Comparison of ENCODE assay signal across 1 cellular context in the genomic region with DNA sequence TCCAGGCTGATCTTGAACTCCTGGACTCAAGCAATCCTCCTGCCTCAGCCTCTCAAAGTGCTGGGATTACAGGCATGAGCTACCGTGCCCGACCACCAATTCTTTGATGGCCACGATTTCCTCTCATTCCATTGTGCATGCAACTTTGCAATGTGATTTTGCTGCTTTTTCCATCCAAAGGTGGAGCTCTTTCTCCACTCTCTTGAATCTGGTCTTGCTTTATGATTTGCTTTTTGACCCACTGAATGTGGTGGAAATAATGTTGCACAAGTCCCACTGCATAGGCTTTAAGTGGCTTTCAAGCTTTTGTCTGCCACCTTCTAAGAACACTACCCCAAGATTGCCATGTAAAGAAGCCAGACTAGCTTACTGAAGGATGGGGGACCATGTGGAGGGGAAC.
TF ChIP-seq lines count a peak whose summit lies in the region.

No MANE protein-coding gene starts in this region.

TF ChIP-seq in GM23338, 12 proteins besides CTCF, POLR2A, EP300 and RAD21:
- TF ChIP-seq, protein P1, sequence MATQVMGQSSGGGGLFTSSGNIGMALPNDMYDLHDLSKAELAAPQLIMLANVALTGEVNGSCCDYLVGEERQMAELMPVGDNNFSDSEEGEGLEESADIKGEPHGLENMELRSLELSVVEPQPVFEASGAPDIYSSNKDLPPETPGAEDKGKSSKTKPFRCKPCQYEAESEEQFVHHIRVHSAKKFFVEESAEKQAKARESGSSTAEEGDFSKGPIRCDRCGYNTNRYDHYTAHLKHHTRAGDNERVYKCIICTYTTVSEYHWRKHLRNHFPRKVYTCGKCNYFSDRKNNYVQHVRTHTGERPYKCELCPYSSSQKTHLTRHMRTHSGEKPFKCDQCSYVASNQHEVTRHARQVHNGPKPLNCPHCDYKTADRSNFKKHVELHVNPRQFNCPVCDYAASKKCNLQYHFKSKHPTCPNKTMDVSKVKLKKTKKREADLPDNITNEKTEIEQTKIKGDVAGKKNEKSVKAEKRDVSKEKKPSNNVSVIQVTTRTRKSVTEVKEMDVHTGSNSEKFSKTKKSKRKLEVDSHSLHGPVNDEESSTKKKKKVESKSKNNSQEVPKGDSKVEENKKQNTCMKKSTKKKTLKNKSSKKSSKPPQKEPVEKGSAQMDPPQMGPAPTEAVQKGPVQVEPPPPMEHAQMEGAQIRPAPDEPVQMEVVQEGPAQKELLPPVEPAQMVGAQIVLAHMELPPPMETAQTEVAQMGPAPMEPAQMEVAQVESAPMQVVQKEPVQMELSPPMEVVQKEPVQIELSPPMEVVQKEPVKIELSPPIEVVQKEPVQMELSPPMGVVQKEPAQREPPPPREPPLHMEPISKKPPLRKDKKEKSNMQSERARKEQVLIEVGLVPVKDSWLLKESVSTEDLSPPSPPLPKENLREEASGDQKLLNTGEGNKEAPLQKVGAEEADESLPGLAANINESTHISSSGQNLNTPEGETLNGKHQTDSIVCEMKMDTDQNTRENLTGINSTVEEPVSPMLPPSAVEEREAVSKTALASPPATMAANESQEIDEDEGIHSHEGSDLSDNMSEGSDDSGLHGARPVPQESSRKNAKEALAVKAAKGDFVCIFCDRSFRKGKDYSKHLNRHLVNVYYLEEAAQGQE (IDR thresholded peaks at IDR 0.05; ENCODE audit: unreplicated experiment): no peak
- TF ChIP-seq NANOG (IDR thresholded peaks at IDR 0.05; ENCODE audit: borderline replicate concordance) (no peak), CREB1 (CRISPR knock-in tag; IDR thresholded peaks at IDR 0.05; ENCODE audit: low read depth) (no peak), EZH2 (IDR thresholded peaks at IDR 0.05; ENCODE audit: low read depth, unreplicated experiment) (no peak), STAT1 (IDR thresholded peaks at IDR 0.05; ENCODE audit: unreplicated experiment) (no peak), POLR2AphosphoS5 (IDR thresholded peaks at IDR 0.05; ENCODE audit: low read depth) (no peak), JUNB (IDR thresholded peaks at IDR 0.05; ENCODE audit: unreplicated experiment) (no peak), ZNF114 (CRISPR knock-in tag; IDR thresholded peaks at IDR 0.05) (no peak), ZNF331 (CRISPR knock-in tag; IDR thresholded peaks at IDR 0.05; ENCODE audit: low read depth) (no peak), EZH2phosphoT487 (IDR thresholded peaks at IDR 0.05; ENCODE audit: unreplicated experiment) (no peak)
- TF ChIP-seq, protein P2, sequence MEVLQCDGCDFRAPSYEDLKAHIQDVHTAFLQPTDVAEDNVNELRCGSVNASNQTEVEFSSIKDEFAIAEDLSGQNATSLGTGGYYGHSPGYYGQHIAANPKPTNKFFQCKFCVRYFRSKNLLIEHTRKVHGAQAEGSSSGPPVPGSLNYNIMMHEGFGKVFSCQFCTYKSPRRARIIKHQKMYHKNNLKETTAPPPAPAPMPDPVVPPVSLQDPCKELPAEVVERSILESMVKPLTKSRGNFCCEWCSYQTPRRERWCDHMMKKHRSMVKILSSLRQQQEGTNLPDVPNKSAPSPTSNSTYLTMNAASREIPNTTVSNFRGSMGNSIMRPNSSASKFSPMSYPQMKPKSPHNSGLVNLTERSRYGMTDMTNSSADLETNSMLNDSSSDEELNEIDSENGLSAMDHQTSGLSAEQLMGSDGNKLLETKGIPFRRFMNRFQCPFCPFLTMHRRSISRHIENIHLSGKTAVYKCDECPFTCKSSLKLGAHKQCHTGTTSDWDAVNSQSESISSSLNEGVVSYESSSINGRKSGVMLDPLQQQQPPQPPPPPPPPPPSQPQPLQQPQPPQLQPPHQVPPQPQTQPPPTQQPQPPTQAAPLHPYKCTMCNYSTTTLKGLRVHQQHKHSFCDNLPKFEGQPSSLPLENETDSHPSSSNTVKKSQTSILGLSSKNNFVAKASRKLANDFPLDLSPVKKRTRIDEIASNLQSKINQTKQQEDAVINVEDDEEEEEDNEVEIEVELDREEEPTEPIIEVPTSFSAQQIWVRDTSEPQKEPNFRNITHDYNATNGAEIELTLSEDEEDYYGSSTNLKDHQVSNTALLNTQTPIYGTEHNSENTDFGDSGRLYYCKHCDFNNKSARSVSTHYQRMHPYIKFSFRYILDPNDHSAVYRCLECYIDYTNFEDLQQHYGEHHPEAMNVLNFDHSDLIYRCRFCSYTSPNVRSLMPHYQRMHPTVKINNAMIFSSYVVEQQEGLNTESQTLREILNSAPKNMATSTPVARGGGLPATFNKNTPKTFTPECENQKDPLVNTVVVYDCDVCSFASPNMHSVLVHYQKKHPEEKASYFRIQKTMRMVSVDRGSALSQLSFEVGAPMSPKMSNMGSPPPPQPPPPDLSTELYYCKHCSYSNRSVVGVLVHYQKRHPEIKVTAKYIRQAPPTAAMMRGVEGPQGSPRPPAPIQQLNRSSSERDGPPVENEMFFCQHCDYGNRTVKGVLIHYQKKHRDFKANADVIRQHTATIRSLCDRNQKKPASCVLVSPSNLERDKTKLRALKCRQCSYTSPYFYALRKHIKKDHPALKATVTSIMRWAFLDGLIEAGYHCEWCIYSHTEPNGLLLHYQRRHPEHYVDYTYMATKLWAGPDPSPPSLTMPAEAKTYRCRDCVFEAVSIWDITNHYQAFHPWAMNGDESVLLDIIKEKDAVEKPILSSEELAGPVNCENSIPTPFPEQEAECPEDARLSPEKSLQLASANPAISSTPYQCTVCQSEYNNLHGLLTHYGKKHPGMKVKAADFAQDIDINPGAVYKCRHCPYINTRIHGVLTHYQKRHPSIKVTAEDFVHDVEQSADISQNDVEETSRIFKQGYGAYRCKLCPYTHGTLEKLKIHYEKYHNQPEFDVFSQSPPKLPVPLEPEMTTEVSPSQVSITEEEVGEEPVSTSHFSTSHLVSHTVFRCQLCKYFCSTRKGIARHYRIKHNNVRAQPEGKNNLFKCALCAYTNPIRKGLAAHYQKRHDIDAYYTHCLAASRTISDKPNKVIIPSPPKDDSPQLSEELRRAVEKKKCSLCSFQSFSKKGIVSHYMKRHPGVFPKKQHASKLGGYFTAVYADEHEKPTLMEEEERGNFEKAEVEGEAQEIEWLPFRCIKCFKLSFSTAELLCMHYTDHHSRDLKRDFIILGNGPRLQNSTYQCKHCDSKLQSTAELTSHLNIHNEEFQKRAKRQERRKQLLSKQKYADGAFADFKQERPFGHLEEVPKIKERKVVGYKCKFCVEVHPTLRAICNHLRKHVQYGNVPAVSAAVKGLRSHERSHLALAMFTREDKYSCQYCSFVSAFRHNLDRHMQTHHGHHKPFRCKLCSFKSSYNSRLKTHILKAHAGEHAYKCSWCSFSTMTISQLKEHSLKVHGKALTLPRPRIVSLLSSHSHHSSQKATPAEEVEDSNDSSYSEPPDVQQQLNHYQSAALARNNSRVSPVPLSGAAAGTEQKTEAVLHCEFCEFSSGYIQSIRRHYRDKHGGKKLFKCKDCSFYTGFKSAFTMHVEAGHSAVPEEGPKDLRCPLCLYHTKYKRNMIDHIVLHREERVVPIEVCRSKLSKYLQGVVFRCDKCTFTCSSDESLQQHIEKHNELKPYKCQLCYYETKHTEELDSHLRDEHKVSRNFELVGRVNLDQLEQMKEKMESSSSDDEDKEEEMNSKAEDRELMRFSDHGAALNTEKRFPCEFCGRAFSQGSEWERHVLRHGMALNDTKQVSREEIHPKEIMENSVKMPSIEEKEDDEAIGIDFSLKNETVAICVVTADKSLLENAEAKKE (CRISPR knock-in tag; IDR thresholded peaks at IDR 0.05): no peak
- TF ChIP-seq, protein P3, sequence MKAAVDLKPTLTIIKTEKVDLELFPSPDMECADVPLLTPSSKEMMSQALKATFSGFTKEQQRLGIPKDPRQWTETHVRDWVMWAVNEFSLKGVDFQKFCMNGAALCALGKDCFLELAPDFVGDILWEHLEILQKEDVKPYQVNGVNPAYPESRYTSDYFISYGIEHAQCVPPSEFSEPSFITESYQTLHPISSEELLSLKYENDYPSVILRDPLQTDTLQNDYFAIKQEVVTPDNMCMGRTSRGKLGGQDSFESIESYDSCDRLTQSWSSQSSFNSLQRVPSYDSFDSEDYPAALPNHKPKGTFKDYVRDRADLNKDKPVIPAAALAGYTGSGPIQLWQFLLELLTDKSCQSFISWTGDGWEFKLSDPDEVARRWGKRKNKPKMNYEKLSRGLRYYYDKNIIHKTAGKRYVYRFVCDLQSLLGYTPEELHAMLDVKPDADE (IDR thresholded peaks at IDR 0.05): no peak
TF ChIP-seq in GM23338: peak in this region for 0.
